In the genomic region with DNA sequence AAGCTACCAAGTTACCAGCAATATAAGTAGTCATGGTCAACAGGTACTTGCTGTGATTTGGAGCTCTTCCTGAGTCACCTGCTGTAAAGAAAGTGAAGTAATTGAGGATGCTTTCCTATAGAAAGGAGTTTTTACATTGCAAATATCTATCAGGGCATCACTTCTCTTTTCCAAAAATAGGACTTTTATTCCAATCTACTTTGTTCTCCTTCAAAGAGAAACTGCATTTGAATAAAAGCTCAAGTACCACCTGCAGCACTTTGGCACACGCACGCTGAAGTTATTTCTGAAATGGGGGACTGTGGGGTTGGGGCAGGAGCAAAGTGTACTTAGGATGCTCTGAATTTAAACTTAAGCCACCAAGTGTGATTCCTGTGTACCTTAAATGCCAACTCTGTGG, we compare ENCODE assay signal across 29 cellular contexts.
"Had no signal": no experiment of that assay in that cellular context is flagged by ENCODE, and none has a peak within 500 bp of the region (broad histone marks: within the 10 kb centered on the region; RNA-seq: fewer than 3 reads in every experiment).

No MANE protein-coding gene starts in this region.

- H3K9me3 ChIP-seq: left lung, lower lobe of right lung, mucosa of descending colon, ovary, prostate gland, stomach, testis, thyroid gland, upper lobe of right lung had no signal

- H3K4me1 ChIP-seq: left lung, prostate gland, stomach, testis, thyroid gland, upper lobe of right lung had no signal

- ATAC-seq: left colon; left lung; lower lobe of right lung; mucosa of descending colon; naive thymus-derived CD4-positive, alpha-beta T cell; natural killer cell treated with Interleukin-12 subunit alpha and Interleukin-12 subunit beta and Interleukin-15 and Interleukin-18, amount 100 ng/mL, for 72 hours; right cardiac atrium; sciatic nerve; stimulated activated naive B cell treated with anti-CD40 and anti-IgM and Interleukin-4, amounts not matched to agents 10 μg/mL and 1 μg/mL and 100 μg/mL, for 72 hours; stimulated activated naive CD8-positive, alpha-beta T cell treated with anti-CD3 and anti-CD28 coated beads, Interleukin-15, Interleukin-2, amounts not matched to agents 100 U/mL and 50 U/mL, for 24 hours; upper lobe of right lung had no signal

- H3K9me3 Mint-ChIP-seq: immature natural killer cell; natural killer cell treated with Interleukin-12 subunit alpha and Interleukin-12 subunit beta and Interleukin-15 and Interleukin-18, amount 100 ng/mL, for 72 hours had no signal

- H3K27ac ChIP-seq: left lung, lower lobe of right lung, ovary, prostate gland, skin epidermis, stomach, testis, thyroid gland, upper lobe of right lung had no signal

- H3K27ac Mint-ChIP-seq: immature natural killer cell; naive thymus-derived CD4-positive, alpha-beta T cell; natural killer cell treated with Interleukin-12 subunit alpha and Interleukin-12 subunit beta and Interleukin-15 and Interleukin-18, amount 100 ng/mL, for 72 hours; stimulated activated naive B cell treated with anti-CD40 and anti-IgM and Interleukin-4, amounts not matched to agents 10 μg/mL and 1 μg/mL and 100 μg/mL, for 72 hours had no signal

- DNase-seq: hypothalamus; immature natural killer cell; kidney; left colon; left lung; lower lobe of right lung; mammary epithelial cell; midbrain; mucosa of descending colon; naive thymus-derived CD4-positive, alpha-beta T cell; ovary; posterior cingulate gyrus; retina; right cardiac atrium; stimulated activated CD4-positive, alpha-beta T cell treated with anti-CD3 and anti-CD28 coated beads, Interleukin-12 subunit alpha, Interleukin-12 subunit beta, amount 100 ng/mL, for 4 hours; stimulated activated CD4-positive, alpha-beta T cell treated with anti-CD3 and anti-CD28 coated beads, Interleukin-15, amount 100 ng/mL, for 24 hours; stimulated activated CD4-positive, alpha-beta T cell treated with anti-CD3 and anti-CD28 coated beads, Interleukin-2, amount 100 ng/mL, for 24 hours; stimulated activated CD4-positive, alpha-beta T cell treated with anti-CD3 and anti-CD28 coated beads, Interleukin-4, amount 100 ng/mL, for 1 hour; stimulated activated naive B cell treated with anti-CD40 and anti-IgM and Interleukin-4, amounts not matched to agents 10 μg/mL and 1 μg/mL and 100 μg/mL, for 72 hours; stimulated activated naive CD8-positive, alpha-beta T cell treated with anti-CD3 and anti-CD28 coated beads, Interleukin-15, Interleukin-2, amounts not matched to agents 100 U/mL and 50 U/mL, for 24 hours; stomach; testis; thyroid gland; trophoblast cell; upper lobe of right lung had no signal

- H3K4me3 ChIP-seq: left lung, lower lobe of right lung, mucosa of descending colon, ovary, prostate gland, skin epidermis, stomach, testis, thyroid gland, upper lobe of right lung had no signal

- H3K27me3 ChIP-seq: left lung, ovary, stomach, testis, thyroid gland, upper lobe of right lung had no signal

- H3K4me1 Mint-ChIP-seq: immature natural killer cell; naive thymus-derived CD4-positive, alpha-beta T cell had no signal

- H3K36me3 ChIP-seq: left lung, lower lobe of right lung, ovary, prostate gland, stomach, thyroid gland, upper lobe of right lung had no signal

- H3K4me3 Mint-ChIP-seq: immature natural killer cell; naive thymus-derived CD4-positive, alpha-beta T cell; natural killer cell treated with Interleukin-12 subunit alpha and Interleukin-12 subunit beta and Interleukin-15 and Interleukin-18, amount 100 ng/mL, for 72 hours; stimulated activated naive B cell treated with anti-CD40 and anti-IgM and Interleukin-4, amounts not matched to agents 10 μg/mL and 1 μg/mL and 100 μg/mL, for 72 hours had no signal

- H3K36me3 Mint-ChIP-seq: immature natural killer cell; naive thymus-derived CD4-positive, alpha-beta T cell; natural killer cell treated with Interleukin-12 subunit alpha and Interleukin-12 subunit beta and Interleukin-15 and Interleukin-18, amount 100 ng/mL, for 72 hours; stimulated activated naive B cell treated with anti-CD40 and anti-IgM and Interleukin-4, amounts not matched to agents 10 μg/mL and 1 μg/mL and 100 μg/mL, for 72 hours had no signal
